In the genomic region with DNA sequence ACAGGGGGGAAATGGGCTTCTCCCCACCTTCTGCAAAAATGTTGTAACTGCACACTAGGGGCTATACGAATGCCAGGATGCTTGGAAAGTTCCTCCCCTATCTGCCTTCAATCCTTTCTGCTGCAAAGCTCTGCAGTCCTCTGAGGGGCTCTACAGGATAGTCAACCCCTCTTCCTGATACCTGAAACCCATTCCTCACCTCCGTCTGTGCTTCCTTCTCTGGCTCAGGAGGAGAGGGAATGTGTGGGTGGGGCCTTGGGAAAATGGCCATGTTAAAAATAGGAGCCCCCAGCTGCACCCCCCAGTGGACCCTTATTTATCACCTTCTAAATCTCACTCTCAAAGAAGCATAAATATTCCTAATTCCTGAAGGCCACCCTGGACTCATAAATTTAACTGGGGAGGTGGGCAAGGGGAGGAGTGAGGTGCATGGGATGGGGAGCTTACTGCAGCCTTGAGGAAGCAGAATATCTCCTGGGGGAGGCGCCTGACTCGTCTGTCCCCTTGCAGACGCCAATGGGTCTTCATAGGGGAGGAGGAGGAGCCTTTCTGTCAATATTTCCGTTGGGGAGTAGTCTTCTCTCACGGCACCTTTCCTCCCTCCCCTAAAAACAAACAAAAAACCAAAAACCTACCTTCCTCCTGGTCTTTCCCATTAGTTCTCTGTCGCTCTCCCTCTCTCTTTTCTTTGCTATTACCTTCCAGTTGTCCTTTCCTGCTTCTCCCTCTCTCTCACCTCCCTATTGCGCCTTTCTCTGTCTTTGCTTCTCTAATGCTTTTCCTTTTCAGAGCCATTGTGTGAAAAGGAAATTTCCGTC, we compare ENCODE assay signal across 8 cellular contexts. TPM values are rescaled to one million over a fixed set of nuclear protein-coding genes. Genes with fewer than 3 reads are reported as not detected.
DNase-seq lines count a peak whose midpoint lies in the region; ATAC-seq and TF ChIP-seq lines count a peak whose summit lies in the region.

No MANE protein-coding gene starts in this region.

- no peak for TF ChIP-seq RAD21 in SK-N-SH (IDR thresholded peaks at IDR 0.05; ENCODE audit: low read length)

- H3K27ac ChIP-seq in SK-N-SH (ENCODE audit: low read depth in 2 of 2, low read length in 1 of 2) (peak overlapping the region; percentile 79 to 94), foreskin keratinocyte (peak overlapping the region; percentile 92)

- H3K4me1 ChIP-seq in SK-N-SH (ENCODE audit: control insufficient read depth in 1 of 2, insufficient read depth in 2 of 2, low read depth in 1 of 2, low read length in 1 of 2), result peaks cover 33 to 55% of the 10 kb centered on the region in 2 experiments
- peaks cover 6% of the 10 kb centered on the region for H3K4me1 ChIP-seq in foreskin keratinocyte

- no peaks in the 10 kb centered on the region for H3K9me3 ChIP-seq in SK-N-SH

- peak overlapping the region; percentile 55 to 76 for H3K4me3 ChIP-seq in SK-N-SH (ENCODE audit: low read depth in 2 of 2, low read length in 1 of 2)

- no peak for TF ChIP-seq EP300 in SK-N-SH (IDR thresholded peaks at IDR 0.05; ENCODE audit: borderline replicate concordance in 1 of 2, low read depth in 1 of 2, low read length in 1 of 2)

- H2AFZ ChIP-seq in SK-N-SH (ENCODE audit: low read depth), result peak overlapping the region; percentile 98

- no peaks in the 10 kb centered on the region for H3K79me2 ChIP-seq in SK-N-SH (ENCODE audit: insufficient read depth)

- DNase-seq in SK-N-SH, result no peak
- DNase-seq in NCI-H187 (lab: John Stamatoyannopoulos, UW), result peak; percentile 33 to 67
- peak; percentile 33 for DNase-seq in activated T-cell treated with anti-CD3 and anti-CD28 coated beads for 24 hours (ENCODE audit: low read depth)
- DNase-seq in foreskin keratinocyte, result no peak
- peak; percentile 38 for DNase-seq in stimulated activated CD4-positive, alpha-beta T cell treated with anti-CD3 and anti-CD28 coated beads, Interleukin-4, amount 100 ng/mL, for 1 hour

- CTCF ChIA-PET in SK-N-SH (lab: Yijun Ruan, JAX), result interaction anchor here (0.7 to 9.2 kb wide), 20 partner anchors 7 to 373 kb away, joined by 3 to 266 read pairs (median 5); partner anchors contain the start of genes COPZ1, HOXC10, HOXC5 and ZNF385A

- TF ChIP-seq CTCF in SK-N-SH (IDR thresholded peaks at IDR 0.05) (no peak), foreskin keratinocyte (conservative IDR thresholded peaks at IDR 0.05) (no peak)

- H4K20me1 ChIP-seq in SK-N-SH (ENCODE audit: insufficient read depth), result no peaks in the 10 kb centered on the region

- H3F3A ChIP-seq in SK-N-SH (replicated peaks; ENCODE audit: insufficient read depth), result peaks cover 14% of the 10 kb centered on the region

- ATAC-seq in SK-N-SH treated with all-trans-retinoic acid at 6 μM for 48 hours (no peak), foreskin keratinocyte (no peak), HG03280 (IDR thresholded peaks at IDR 0.05; ENCODE audit: unreplicated experiment) (no peak), HG03469 (IDR thresholded peaks at IDR 0.05; ENCODE audit: unreplicated experiment) (no peak)

- POLR2A ChIA-PET in SK-N-SH (lab: Yijun Ruan, JAX), result interaction anchor here (1.0 to 2.1 kb wide), 7 partner anchors 12 to 78 kb away, joined by 3 to 20 read pairs (median 9); partner anchors contain the start of genes CBX5, COPZ1 and HNRNPA1

- H3K36me3 ChIP-seq in SK-N-SH (replicated peaks in 1 of 2; ENCODE audit: control insufficient read depth in 1 of 2, insufficient read depth in 2 of 2, low read length in 1 of 2), result no peaks in the 10 kb centered on the region

- H3K9me2 ChIP-seq in SK-N-SH, result no peaks in the 10 kb centered on the region

- H3K27me3 ChIP-seq in SK-N-SH (ENCODE audit: insufficient read depth), result no peaks in the 10 kb centered on the region
- H3K27me3 ChIP-seq in foreskin keratinocyte, result no peaks in the 10 kb centered on the region

- H3K9ac ChIP-seq in SK-N-SH, result peak overlapping the region; percentile 95

- 67% methylated on average over 10 of the region's 10 CpGs for WGBS in SK-N-SH (ENCODE audit: low lambda C conversion rate)

- H3K4me2 ChIP-seq in SK-N-SH, result peak overlapping the region; percentile 99

TF ChIP-seq in SK-N-SH, 30 proteins besides CTCF, POLR2A, EP300 and RAD21 (continues in another document):
- TF ChIP-seq MEF2A (IDR thresholded peaks at IDR 0.05; ENCODE audit: borderline replicate concordance, low read depth) (no peak), CHD2 (IDR thresholded peaks at IDR 0.05; ENCODE audit: low read length, partially characterized antibody) (no peak), RCOR1 (IDR thresholded peaks at IDR 0.05; ENCODE audit: low read length) (no peak), USF2 (IDR thresholded peaks at IDR 0.05; ENCODE audit: borderline replicate concordance, low read depth, low read length) (no peak), ELF1 (IDR thresholded peaks at IDR 0.05) (no peak)

TF ChIP-seq in SK-N-SH treated with all-trans-retinoic acid at 6 μM for 48 hours, 23 proteins besides CTCF, POLR2A, EP300 and RAD21:
- TF ChIP-seq BACH2 (CRISPR knock-in tag; IDR thresholded peaks at IDR 0.05; ENCODE audit: borderline replicate concordance), result no peak
- no peak for TF ChIP-seq ZC3H10 (CRISPR knock-in tag; IDR thresholded peaks at IDR 0.05)
- no peak for TF ChIP-seq ZNF8 (CRISPR knock-in tag; IDR thresholded peaks at IDR 0.05)
- no peak for TF ChIP-seq TOX (CRISPR knock-in tag; IDR thresholded peaks at IDR 0.05; ENCODE audit: borderline replicate concordance)
- no peak for TF ChIP-seq RARB (CRISPR knock-in tag; IDR thresholded peaks at IDR 0.05)
- no peak for TF ChIP-seq SNAI2 (CRISPR knock-in tag; IDR thresholded peaks at IDR 0.05)
- TF ChIP-seq ZNF70 (CRISPR knock-in tag; IDR thresholded peaks at IDR 0.05), result no peak
- no peak for TF ChIP-seq ZFP3 (CRISPR knock-in tag; IDR thresholded peaks at IDR 0.05)
- no peak for TF ChIP-seq ZFP30 (CRISPR knock-in tag; IDR thresholded peaks at IDR 0.05)
- TF ChIP-seq PATZ1 (CRISPR knock-in tag; IDR thresholded peaks at IDR 0.05; ENCODE audit: borderline replicate concordance), result no peak
- TF ChIP-seq, protein P1, sequence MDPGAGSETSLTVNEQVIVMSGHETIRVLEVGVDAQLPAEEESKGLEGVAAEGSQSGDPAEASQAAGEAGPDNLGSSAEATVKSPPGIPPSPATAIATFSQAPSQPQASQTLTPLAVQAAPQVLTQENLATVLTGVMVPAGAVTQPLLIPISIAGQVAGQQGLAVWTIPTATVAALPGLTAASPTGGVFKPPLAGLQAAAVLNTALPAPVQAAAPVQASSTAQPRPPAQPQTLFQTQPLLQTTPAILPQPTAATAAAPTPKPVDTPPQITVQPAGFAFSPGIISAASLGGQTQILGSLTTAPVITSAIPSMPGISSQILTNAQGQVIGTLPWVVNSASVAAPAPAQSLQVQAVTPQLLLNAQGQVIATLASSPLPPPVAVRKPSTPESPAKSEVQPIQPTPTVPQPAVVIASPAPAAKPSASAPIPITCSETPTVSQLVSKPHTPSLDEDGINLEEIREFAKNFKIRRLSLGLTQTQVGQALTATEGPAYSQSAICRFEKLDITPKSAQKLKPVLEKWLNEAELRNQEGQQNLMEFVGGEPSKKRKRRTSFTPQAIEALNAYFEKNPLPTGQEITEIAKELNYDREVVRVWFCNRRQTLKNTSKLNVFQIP (CRISPR knock-in tag; IDR thresholded peaks at IDR 0.05; ENCODE audit: borderline replicate concordance, low read depth), result no peak

RNA-seq across cellular contexts. Expression of gene GPR84, which starts 6.3 kb away (rescaled TPM):
- polyA plus RNA-seq in SK-N-SH (2012; rRNA removed) (0.03 TPM in 1 of 2 replicates, not detected in the other), foreskin keratinocyte (0.07 TPM in 2 replicates)
- polyA plus RNA-seq in SK-N-SH (2012; cell fraction: cytosol; rRNA removed), result not detected in 2 replicates
- 0.18 and 0.23 TPM in 2 replicates for polyA plus RNA-seq in SK-N-SH (2012; cell fraction: nucleus; rRNA removed)
- total RNA-seq in foreskin keratinocyte, result 0.07 and 0.10 TPM in 2 replicates

RNA-seq across cellular contexts. Expression of gene ZNF385A, which starts 26.5 kb away (rescaled TPM):
- 1.5 and 2.6 TPM in 2 replicates for polyA plus RNA-seq in SK-N-SH (2012; rRNA removed)
- polyA plus RNA-seq in SK-N-SH (2012; cell fraction: cytosol; rRNA removed), result 1.4 and 3.0 TPM in 2 replicates
- polyA plus RNA-seq in SK-N-SH (2012; cell fraction: nucleus; rRNA removed), result 2.3 and 3.7 TPM in 2 replicates
- total RNA-seq in foreskin keratinocyte, result 29.8 and 31.9 TPM in 2 replicates
- polyA plus RNA-seq in foreskin keratinocyte, result 77.1 and 81.3 TPM in 2 replicates

RNA-seq across cellular contexts. Expression of gene COPZ1, which starts 33.1 kb away (rescaled TPM):
- polyA plus RNA-seq in SK-N-SH (2012; rRNA removed) (111 and 156 TPM in 2 replicates), foreskin keratinocyte (140 and 149 TPM in 2 replicates)
- polyA plus RNA-seq in SK-N-SH (2012; cell fraction: cytosol; rRNA removed), result 143 and 154 TPM in 2 replicates
- 31.4 and 71.4 TPM in 2 replicates for polyA plus RNA-seq in SK-N-SH (2012; cell fraction: nucleus; rRNA removed)
- total RNA-seq in foreskin keratinocyte, result 116 and 134 TPM in 2 replicates

RNA-seq across cellular contexts. Expression of gene NFE2, which starts 57.2 kb away (rescaled TPM):
- polyA plus RNA-seq in SK-N-SH (2012; rRNA removed) (0.16 and 0.25 TPM in 2 replicates), foreskin keratinocyte (0.07 TPM in 2 replicates)
- 0.10 and 0.13 TPM in 2 replicates for polyA plus RNA-seq in SK-N-SH (2012; cell fraction: cytosol; rRNA removed)
- polyA plus RNA-seq in SK-N-SH (2012; cell fraction: nucleus; rRNA removed), result 0.17 and 0.25 TPM in 2 replicates
- 0.07 and 0.14 TPM in 2 replicates for total RNA-seq in foreskin keratinocyte

Comparison
In these comparisons a context has a peak if more than half of its experiments do, and no peak if none do; other contexts are left out.
1. DNase-seq: peak in NCI-H187 (2 of 2), activated T-cell treated with anti-CD3 and anti-CD28 coated beads for 24 hours (single experiment) and stimulated activated CD4-positive, alpha-beta T cell treated with anti-CD3 and anti-CD28 coated beads, Interleukin-4, amount 100 ng/mL, for 1 hour (single experiment); none in SK-N-SH (single experiment) and foreskin keratinocyte (0 of 2).
2. RNA of gene ZNF385A, which starts 26.5 kb away (polyA plus RNA-seq): 77.1 to 81.3 TPM in foreskin keratinocyte; 1.4 to 3.7 TPM in SK-N-SH; every median in the first group is over 10 times any median in the second.